8 cellular contexts compared by ENCODE assay signal in genomic region chr7:32506266-32507054, GRCh38. TPM values are rescaled to one million over a fixed set of nuclear protein-coding genes. Genes with fewer than 3 reads are reported as not detected.
DNase-seq lines count a peak whose midpoint lies in the region; ATAC-seq and TF ChIP-seq lines count a peak whose summit lies in the region.

No MANE protein-coding gene starts in this region.

- H3K4me2 ChIP-seq in fibroblast of lung (ENCODE audit: extremely low read depth, insufficient read depth, low read length): peak overlapping the region; percentile 28

- H3K4me3 ChIP-seq in Panc1 (ENCODE audit: low read depth in 2 of 2, low read length in 2 of 2) (peak overlapping the region in 1 of 2 experiments; percentile 14; a peak in 2 of 4 replicates), fibroblast of lung (replicated peaks in 1 of 4; ENCODE audit: control extremely low read depth in 1 of 4, insufficient read depth in 1 of 4, low read depth in 3 of 4, low read length in 4 of 4) (peak overlapping the region in 1 of 4 experiments; percentile 22)

- BruUV-seq in Panc1 (replicated peaks; lab: Mats Ljungman, UMichigan): no TSS peak

- H3K27me3 ChIP-seq in Panc1 (ENCODE audit: control insufficient read depth, insufficient read depth, low read length): no peaks in the 10 kb centered on the region
- no peaks in the 10 kb centered on the region for H3K27me3 ChIP-seq in fibroblast of lung (ENCODE audit: control insufficient read depth, insufficient read depth, low read length)

- in situ Hi-C loops in Panc1 (cut with HindIII; ENCODE audit: low pct_unique_long_range_greater_than_20kb, low sequenced_read_pairs): no loop called here

- POLR2A ChIA-PET in Panc1 (lab: Charles Lee): no interaction called here
- POLR2A ChIA-PET in GM10248 (lab: Yijun Ruan, JAX): no interaction called here

- peaks cover 7% of the 10 kb centered on the region for H3K4me1 ChIP-seq in Panc1 (ENCODE audit: control insufficient read depth, insufficient read depth, low read length)
- peaks cover 7% of the 10 kb centered on the region for H3K4me1 ChIP-seq in fibroblast of lung (ENCODE audit: control insufficient read depth, extremely low read depth, insufficient read depth, low read length)

- peaks cover 74% of the 10 kb centered on the region for H3K79me2 ChIP-seq in fibroblast of lung (ENCODE audit: control insufficient read depth, insufficient read depth, low read length)

- CTCF ChIA-PET in Panc1 (lab: Charles Lee) (no interaction called here), GM10248 (lab: Yijun Ruan, JAX) (interaction anchor here (1.0 to 1.1 kb wide), 2 partner anchors 10 to 11 kb away, joined by 3 read pairs; partner anchors contain the start of gene AVL9)

- intact Hi-C loops in Panc1 (cut with micrococcal nuclease; ENCODE audit: unreplicated experiment): no loop called here

- H4K20me1 ChIP-seq in fibroblast of lung (ENCODE audit: control insufficient read depth, extremely low read depth, insufficient read depth, low read length): peaks cover 1% of the 10 kb centered on the region

- H3K9me3 ChIP-seq in Panc1 (ENCODE audit: control insufficient read depth, insufficient read depth, low read depth, low read length) (peaks cover 11% of the 10 kb centered on the region; the same call in 1 of the 2 replicates), fibroblast of lung (ENCODE audit: control insufficient read depth, insufficient read depth, low read depth, low read length) (no peaks in the 10 kb centered on the region)

- TF ChIP-seq CTCF in Panc1 (IDR thresholded peaks at IDR 0.05) (no peak), fibroblast of lung (conservative IDR thresholded peaks at IDR 0.05 in 1 of 2, IDR thresholded peaks at IDR 0.05 in 1 of 2; ENCODE audit: low read depth in 1 of 2, low read length in 2 of 2) (no peak), GM10248 (IDR thresholded peaks at IDR 0.05; ENCODE audit: control extremely low read depth, extremely low read depth, low read depth, missing control alignments) (no peak)

- no peak overlapping the region for H3K9ac ChIP-seq in fibroblast of lung (ENCODE audit: insufficient read depth, low read length)

- H3K36me3 ChIP-seq in Panc1 (ENCODE audit: control insufficient read depth, insufficient read depth, low read length) (no peaks in the 10 kb centered on the region), fibroblast of lung (ENCODE audit: control insufficient read depth, insufficient read depth, low read length) (no peaks in the 10 kb centered on the region)

- no peak overlapping the region for H2AFZ ChIP-seq in fibroblast of lung (ENCODE audit: low read length)

- DNase-seq in AG20443 (ENCODE audit: low spot score) (peak; percentile 63), Panc1 (ENCODE audit: low read depth, low spot score) (peak; percentile 78), fibroblast of lung (ENCODE audit: low read depth in 2 of 2) (peak; percentile 86 to 96), pons (ENCODE audit: low spot score) (no peak), COLO829 (ENCODE audit: low spot score) (no peak), GM10248 (ENCODE audit: extremely low spot score) (no peak), NCI-H2029 treated with DMSO at 0.1 percent for 48 hours (lab: John Stamatoyannopoulos, UW) (no peak)

- ATAC-seq in GM21717 (IDR thresholded peaks at IDR 0.05; ENCODE audit: unreplicated experiment) (peak; percentile 78), Panc1 (peak; percentile 91)

- H3K27ac ChIP-seq in Panc1 (ENCODE audit: low read length): peak overlapping the region; percentile 45; the same call in 1 of the 2 replicates
- peak overlapping the region; percentile 24 for H3K27ac ChIP-seq in fibroblast of lung (ENCODE audit: insufficient read depth, low read length)

RNA-seq across cellular contexts. Expression of gene AVL9, which starts 11.2 kb away (rescaled TPM):
- 66.6 TPM for total RNA-seq in Panc1 (2021; ENCODE audit: unreplicated experiment)
- 22.3 TPM for polyA plus RNA-seq in Panc1 (2012; ENCODE audit: insufficient read length)
- total RNA-seq in fibroblast of lung: 25.4 and 52.4 TPM in 2 replicates
- polyA plus RNA-seq in fibroblast of lung: 12.3 and 16.7 TPM in 2 replicates
- polyA plus RNA-seq in fibroblast of lung (2012): 18.2 and 21.2 TPM in 2 replicates
- polyA minus RNA-seq in fibroblast of lung (ENCODE audit: low replicate concordance): 10.1 and 25.8 TPM in 2 replicates

RNA-seq across cellular contexts. Expression of gene LSM5, which starts 16.3 kb away (rescaled TPM):
- total RNA-seq in Panc1 (2021; ENCODE audit: unreplicated experiment) (109 TPM), fibroblast of lung (13.6 and 23.0 TPM in 2 replicates)
- 67.8 TPM for polyA plus RNA-seq in Panc1 (2012; ENCODE audit: insufficient read length)
- polyA plus RNA-seq in fibroblast of lung: 45.8 and 96.8 TPM in 2 replicates
- 38.3 and 62.4 TPM in 2 replicates for polyA plus RNA-seq in fibroblast of lung (2012)
- 2.4 and 3.3 TPM in 2 replicates for polyA minus RNA-seq in fibroblast of lung (ENCODE audit: low replicate concordance)

Comparison
In these comparisons a context has a peak if more than half of its experiments do, and no peak if none do; other contexts are left out.
1. DNase-seq: peak in AG20443 (single experiment), Panc1 (single experiment) and fibroblast of lung (2 of 2); none in pons (single experiment), COLO829 (single experiment), GM10248 (single experiment) and NCI-H2029 treated with DMSO at 0.1 percent for 48 hours (single experiment).